In genomic region chr14:104926619-104927431, GRCh38 we compare ENCODE assay signal across 8 cellular contexts. TPM values are rescaled to one million over a fixed set of nuclear protein-coding genes. Genes with fewer than 3 reads are reported as not detected.
DNase-seq lines count a peak whose midpoint lies in the region; ATAC-seq, FAIRE-seq and TF ChIP-seq lines count a peak whose summit lies in the region.

No MANE protein-coding gene starts in this region.

- peak overlapping the region; percentile 59 for H3K27ac Mint-ChIP-seq in dendritic cell treated with granulocyte-macrophage colony-stimulating factor and Interleukin-4, amounts not matched to agents 40 ng/mL and 50 ng/mL, for 4 days

- intact Hi-C loops in dendritic cell treated with granulocyte-macrophage colony-stimulating factor and Interleukin-4, amounts not matched to agents 40 ng/mL and 50 ng/mL, for 4 days (cut with micrococcal nuclease): no loop called here

- peak overlapping the region; percentile 30 for H3K4me3 Mint-ChIP-seq in dendritic cell treated with granulocyte-macrophage colony-stimulating factor and Interleukin-4, amounts not matched to agents 40 ng/mL and 50 ng/mL, for 4 days

- no peak for TF ChIP-seq POLR2A in GM12891 (IDR thresholded peaks at IDR 0.05; ENCODE audit: low read depth, low read length)

- peak; percentile 95 for FAIRE-seq in GM12891 (lab: Jason Lieb, UNC)

- DNase-seq in GM12891 (ENCODE audit: insufficient read length, low spot score): peak; percentile 96
- no peak for DNase-seq in ecto neural progenitor cell (ENCODE audit: low spot score)
- no peak for DNase-seq in LoVo (ENCODE audit: low spot score)
- DNase-seq in activated gamma-delta T cell (lab: John Stamatoyannopoulos, UW): no peak
- DNase-seq in NCI-H2227 treated with DMSO at 0.1 percent for 48 hours (lab: John Stamatoyannopoulos, UW): no peak

- no peaks in the 10 kb centered on the region for H3K9me3 Mint-ChIP-seq in dendritic cell treated with granulocyte-macrophage colony-stimulating factor and Interleukin-4, amounts not matched to agents 40 ng/mL and 50 ng/mL, for 4 days

- peaks cover 57% of the 10 kb centered on the region for H3K4me1 Mint-ChIP-seq in dendritic cell treated with granulocyte-macrophage colony-stimulating factor and Interleukin-4, amounts not matched to agents 40 ng/mL and 50 ng/mL, for 4 days (ENCODE audit: low read depth)

- no peaks in the 10 kb centered on the region for H3K36me3 Mint-ChIP-seq in dendritic cell treated with granulocyte-macrophage colony-stimulating factor and Interleukin-4, amounts not matched to agents 40 ng/mL and 50 ng/mL, for 4 days (ENCODE audit: low read depth)

- peak; percentile 86 for ATAC-seq in GM21515 (IDR thresholded peaks at IDR 0.05; ENCODE audit: unreplicated experiment)
- ATAC-seq in HG03469 (IDR thresholded peaks at IDR 0.05; ENCODE audit: unreplicated experiment): peak; percentile 77

- H3K27me3 Mint-ChIP-seq in dendritic cell treated with granulocyte-macrophage colony-stimulating factor and Interleukin-4, amounts not matched to agents 40 ng/mL and 50 ng/mL, for 4 days: peaks cover 21% of the 10 kb centered on the region

TF ChIP-seq in GM12891, 5 proteins besides CTCF, POLR2A, EP300 and RAD21:
- TF ChIP-seq POLR2AphosphoS5 (IDR thresholded peaks at IDR 0.05; ENCODE audit: low read depth, low read length) (no peak), POU2F2 (IDR thresholded peaks at IDR 0.05; ENCODE audit: low read depth, low read length) (peak; percentile 98), TAF1 (IDR thresholded peaks at IDR 0.05; ENCODE audit: low read depth, low read length) (no peak), SPI1 (IDR thresholded peaks at IDR 0.05; ENCODE audit: low read depth, low read length) (peak; percentile 94), PAX5 (IDR thresholded peaks at IDR 0.05; ENCODE audit: insufficient read depth, low read length, severe bottlenecking) (no peak)
TF ChIP-seq in GM12891: peak in this region for 2.

RNA-seq across cellular contexts. Expression of gene PLD4, which starts 2.1 kb away (rescaled TPM):
- polyA plus RNA-seq in GM12891 (2012; ENCODE audit: low read depth, missing spikeins): 22.8 TPM

RNA-seq across cellular contexts. Expression of gene AHNAK2, which starts 51.3 kb away (rescaled TPM):
- 0.09 TPM for polyA plus RNA-seq in GM12891 (2012; ENCODE audit: low read depth, missing spikeins)

RNA-seq across cellular contexts. Expression of gene CLBA1, which starts 58.8 kb away (rescaled TPM):
- polyA plus RNA-seq in GM12891 (2012; ENCODE audit: low read depth, missing spikeins): 3.0 TPM
